ENCODE assay signal across 9 cellular contexts in genomic region chr11:44943696-44944095, GRCh38. TPM values are rescaled to one million over a fixed set of nuclear protein-coding genes. Genes with fewer than 3 reads are reported as not detected.
A peak's percentile ranks its signal among the peaks of the same experiment; 100 is the strongest.
DNase-seq lines count a peak whose midpoint lies in the region; ATAC-seq and TF ChIP-seq lines count a peak whose summit lies in the region.
"Had no signal": no experiment of that assay in that cellular context is flagged by ENCODE, and none has a peak within 500 bp of the region (broad histone marks: within the 10 kb centered on the region; RNA-seq: fewer than 3 reads in every experiment).

No MANE protein-coding gene starts in this region.

- TF ChIP-seq CTCF in OCI-LY3 (IDR thresholded peaks at IDR 0.05; ENCODE audit: low read depth, low read length): no peak
- no peak for TF ChIP-seq CTCF in lower lobe of right lung (IDR thresholded peaks at IDR 0.05)
- no peak for TF ChIP-seq CTCF in esophagus muscularis mucosa (IDR thresholded peaks at IDR 0.05)

- H3K9me3 ChIP-seq in HUES48 (ENCODE audit: control insufficient read depth, insufficient read depth, low read length): no peaks in the 10 kb centered on the region
- H3K9me3 ChIP-seq in OCI-LY3 (ENCODE audit: insufficient read depth, low read length): no peaks in the 10 kb centered on the region
- no peaks in the 10 kb centered on the region for H3K9me3 ChIP-seq in lower lobe of right lung
- no peaks in the 10 kb centered on the region for H3K9me3 ChIP-seq in esophagus muscularis mucosa

- H3K79me2 ChIP-seq in OCI-LY3 (ENCODE audit: low read length): peaks cover 88% of the 10 kb centered on the region

- peak overlapping the region; percentile 83 for H3K4me2 ChIP-seq in OCI-LY3 (ENCODE audit: low read length)

- TF ChIP-seq EP300 in esophagus muscularis mucosa (IDR thresholded peaks at IDR 0.05): no peak

- no peak overlapping the region for H2AFZ ChIP-seq in OCI-LY3 (ENCODE audit: low read depth, low read length)

- DNase-seq in DMS153 (lab: John Stamatoyannopoulos, UW) (peak; percentile 66), lower lobe of right lung (no peak), dermis blood vessel endothelial cell (no peak), EL (no peak), esophagus muscularis mucosa (ENCODE audit: extremely low spot score) (no peak)
- DNase-seq: stimulated activated naive CD4-positive, alpha-beta T cell had no signal

- intact Hi-C loops in lower lobe of right lung (cut with DNase I) (no loop called here), esophagus muscularis mucosa (cut with DNase I) (no loop called here)

- ATAC-seq in lower lobe of right lung (no peak), GM21737 (IDR thresholded peaks at IDR 0.05; ENCODE audit: unreplicated experiment) (no peak)

- H3K27ac ChIP-seq in HUES48 (ENCODE audit: low read depth, low read length) (peak overlapping the region; percentile 51), OCI-LY3 (ENCODE audit: low read length) (peak overlapping the region; percentile 68), lower lobe of right lung (peak overlapping the region; percentile 11), esophagus muscularis mucosa (replicated peaks in 1 of 4) (no peak overlapping the region)

- WGBS in esophagus muscularis mucosa: 81% methylated on average over 7 of the region's 7 CpGs

- H3K9ac ChIP-seq in HUES48 (ENCODE audit: low read depth, low read length): no peak overlapping the region
- H3K9ac ChIP-seq in OCI-LY3 (ENCODE audit: low read length): peak overlapping the region; percentile 51; the same call in 1 of the 2 replicates

- no peaks in the 10 kb centered on the region for H3K27me3 ChIP-seq in HUES48 (ENCODE audit: control insufficient read depth, insufficient read depth, low read length)
- no peaks in the 10 kb centered on the region for H3K27me3 ChIP-seq in OCI-LY3 (ENCODE audit: low read depth, low read length)
- H3K27me3 ChIP-seq in lower lobe of right lung (ENCODE audit: low read depth): no peaks in the 10 kb centered on the region
- H3K27me3 ChIP-seq in esophagus muscularis mucosa: no peaks in the 10 kb centered on the region

- H3K4me1 ChIP-seq in HUES48 (ENCODE audit: control insufficient read depth, insufficient read depth, low read length): peaks cover 26% of the 10 kb centered on the region
- peaks cover 73% of the 10 kb centered on the region for H3K4me1 ChIP-seq in OCI-LY3 (ENCODE audit: low read length)
- H3K4me1 ChIP-seq in lower lobe of right lung: peaks cover 67% of the 10 kb centered on the region
- peaks cover 64 to 95% (median 79%) of the 10 kb centered on the region in 4 donors for H3K4me1 ChIP-seq in esophagus muscularis mucosa

- TF ChIP-seq POLR2A in esophagus muscularis mucosa (IDR thresholded peaks at IDR 0.05; ENCODE audit: low read depth): no peak

- H4K20me1 ChIP-seq in OCI-LY3 (ENCODE audit: insufficient read depth, low read length): peaks cover 38% of the 10 kb centered on the region

- H3K4me3 ChIP-seq in HUES48 (ENCODE audit: low read depth, low read length) (no peak overlapping the region), OCI-LY3 (ENCODE audit: low read length) (peak overlapping the region; percentile 51), lower lobe of right lung (no peak overlapping the region), esophagus muscularis mucosa (no peak overlapping the region)

- H3K36me3 ChIP-seq in HUES48 (ENCODE audit: control insufficient read depth, insufficient read depth, low read length) (no peaks in the 10 kb centered on the region), OCI-LY3 (replicated peaks; ENCODE audit: low read depth, low read length) (peaks cover 39% of the 10 kb centered on the region), lower lobe of right lung (peaks cover 11% of the 10 kb centered on the region), esophagus muscularis mucosa (peaks cover 0 to 7% (median 0%) of the 10 kb centered on the region in 4 donors)

RNA-seq across cellular contexts. Expression of gene TP53I11, which starts 7.0 kb away (rescaled TPM):
- 103 TPM for total RNA-seq in lower lobe of right lung
- 31.0 and 47.1 TPM in 2 replicates for total RNA-seq in dermis blood vessel endothelial cell
- total RNA-seq in esophagus muscularis mucosa: 10 to 100 TPM; 51.1 to 76.1 (median 59.2) TPM

Comparison
In these comparisons a context has a peak if more than half of its experiments do, and no peak if none do; other contexts are left out.
1. H3K27ac ChIP-seq: peak in HUES48 (single experiment), OCI-LY3 (single experiment) and lower lobe of right lung (single experiment); none in esophagus muscularis mucosa (0 of 4).